Comparison of ENCODE assay signal across 1 cellular context in genomic region chr2:26033769-26034596, GRCh38.
A peak's percentile ranks its signal among the peaks of the same experiment; 100 is the strongest.
TF ChIP-seq lines count a peak whose summit lies in the region.

Gene RAB10 (plus strand): TSS chr2:26034084. CDS start chr2:26034609, 525 bp downstream.

TF ChIP-seq in K562, 482 proteins besides CTCF, POLR2A, EP300 and RAD21 (continued from another document and continues in another):
- TF ChIP-seq E2F6 (IDR thresholded peaks at IDR 0.05; ENCODE audit: borderline replicate concordance in 1 of 2, extremely low read depth in 1 of 2, insufficient read depth in 1 of 2, insufficient read length in 1 of 2, low read depth in 1 of 2, low read length in 1 of 2, poor library complexity in 1 of 2, severe bottlenecking in 1 of 2) (peak; percentile 25 to 72), ZNF253 (CRISPR knock-in tag; conservative IDR thresholded peaks at IDR 0.05) (0 out of 2 replicates have a peak, but pooled peaks have one; percentile 35), ZNF121 (CRISPR knock-in tag; conservative IDR thresholded peaks at IDR 0.05) (no peak), POLR2B (IDR thresholded peaks at IDR 0.05; ENCODE audit: low read depth, partially characterized antibody) (peak; percentile 94), CREB1 (IDR thresholded peaks at IDR 0.05) (0 out of 2 replicates have a peak, but pooled peaks have one; percentile 2), CREB1 (CRISPR knock-in tag; IDR thresholded peaks at IDR 0.05) (0 out of 2 replicates have a peak, but pooled peaks have one; percentile 50), CXXC5 (CRISPR knock-in tag; IDR thresholded peaks at IDR 0.05) (peak; percentile 95), MYNN (IDR thresholded peaks at IDR 0.05) (0 out of 2 replicates have a peak, but pooled peaks have one; percentile 7), MYNN (CRISPR knock-in tag; IDR thresholded peaks at IDR 0.05) (no peak), ESRRA (IDR thresholded peaks at IDR 0.05; ENCODE audit: borderline replicate concordance, low read depth) (no peak; the same call in none of the 2 replicates), HDAC2 (IDR thresholded peaks at IDR 0.05) (peak; percentile 28; the same call in 1 of the 2 replicates), FOXM1 (IDR thresholded peaks at IDR 0.05; ENCODE audit: low read depth) (no peak), FOXM1 (CRISPR knock-in tag; IDR thresholded peaks at IDR 0.05; ENCODE audit: low read depth) (peak; percentile 89; the same call in 1 of the 2 replicates), CTBP1 (IDR thresholded peaks at IDR 0.05; ENCODE audit: borderline replicate concordance) (peak; percentile 93), LARP7 (IDR thresholded peaks at IDR 0.05) (0 out of 2 replicates have a peak, but pooled peaks have one; percentile 25), ZBTB34 (CRISPR knock-in tag; IDR thresholded peaks at IDR 0.05) (no peak), SIRT6 (IDR thresholded peaks at IDR 0.05; ENCODE audit: low read depth, low read length) (no peak), NRF1 (conservative IDR thresholded peaks at IDR 0.05 in 1 of 2, IDR thresholded peaks at IDR 0.05 in 1 of 2) (peak; percentile 98 to 99), POLR2G (IDR thresholded peaks at IDR 0.05; ENCODE audit: low read depth, low read length) (peak; percentile 98), NKRF (IDR thresholded peaks at IDR 0.05; ENCODE audit: borderline replicate concordance) (peak; percentile 53; the same call in 1 of the 2 replicates), MYC (IDR thresholded peaks at IDR 0.05; ENCODE audit: low read depth, low read length) (peak; percentile 82; the same call in 1 of the 2 replicates), MYC (CRISPR knock-in tag; IDR thresholded peaks at IDR 0.05; ENCODE audit: borderline replicate concordance, low read depth) (peak; percentile 86; the same call in 1 of the 2 replicates), ZNF217 (CRISPR knock-in tag; IDR thresholded peaks at IDR 0.05) (no peak), ZNF507 (tag; conservative IDR thresholded peaks at IDR 0.05) (no peak), RBFOX2 (IDR thresholded peaks at IDR 0.05; ENCODE audit: low read depth, low read length) (peak; percentile 98), ZBTB11 (CRISPR knock-in tag; IDR thresholded peaks at IDR 0.05) (0 out of 6 replicates have a peak, but pooled peaks of 1 of the 3 experiments have one; percentile 34), EGR1 (conservative IDR thresholded peaks at IDR 0.05) (peak; percentile 89), ZBTB17 (CRISPR knock-in tag; IDR thresholded peaks at IDR 0.05) (peak; percentile 67; the same call in 1 of the 2 replicates), ZNF347 (CRISPR knock-in tag; IDR thresholded peaks at IDR 0.05; ENCODE audit: low read depth) (no peak), JUND (IDR thresholded peaks at IDR 0.05; ENCODE audit: borderline replicate concordance, low read depth, low read length) (peak; percentile 34; the same call in 1 of the 2 replicates), JUND (tag; IDR thresholded peaks at IDR 0.05; ENCODE audit: borderline replicate concordance, low read depth, low read length) (no peak; the same call in 2 of the 3 replicates), NUFIP1 (IDR thresholded peaks at IDR 0.05; ENCODE audit: partially characterized antibody) (no peak), TOE1 (IDR thresholded peaks at IDR 0.05; ENCODE audit: borderline replicate concordance) (peak; percentile 87), TOE1 (CRISPR knock-in tag; IDR thresholded peaks at IDR 0.05; ENCODE audit: borderline replicate concordance, low read depth) (no peak), ZNF124 (CRISPR knock-in tag; IDR thresholded peaks at IDR 0.05) (no peak), ZBTB9 (CRISPR knock-in tag; IDR thresholded peaks at IDR 0.05) (peak; percentile 94), HNRNPL (IDR thresholded peaks at IDR 0.05; ENCODE audit: low read depth, low read length) (no peak), ZNF311 (CRISPR knock-in tag; IDR thresholded peaks at IDR 0.05) (peak; percentile 37; the same call in 1 of the 2 replicates), POLR2AphosphoS2 (IDR thresholded peaks at IDR 0.05; ENCODE audit: low read length) (peak; percentile 75; the same call in 1 of the 2 replicates), ERF (CRISPR knock-in tag; IDR thresholded peaks at IDR 0.05) (peak; percentile 85; the same call in 1 of the 2 replicates), SIN3A (IDR thresholded peaks at IDR 0.05; ENCODE audit: borderline replicate concordance in 2 of 2, control insufficient read depth in 1 of 2, low read depth in 2 of 2, low read length in 2 of 2) (peak in 1 of 2 experiments; percentile 74; a peak in 3 of 4 replicates)
- TF ChIP-seq, protein P1, sequence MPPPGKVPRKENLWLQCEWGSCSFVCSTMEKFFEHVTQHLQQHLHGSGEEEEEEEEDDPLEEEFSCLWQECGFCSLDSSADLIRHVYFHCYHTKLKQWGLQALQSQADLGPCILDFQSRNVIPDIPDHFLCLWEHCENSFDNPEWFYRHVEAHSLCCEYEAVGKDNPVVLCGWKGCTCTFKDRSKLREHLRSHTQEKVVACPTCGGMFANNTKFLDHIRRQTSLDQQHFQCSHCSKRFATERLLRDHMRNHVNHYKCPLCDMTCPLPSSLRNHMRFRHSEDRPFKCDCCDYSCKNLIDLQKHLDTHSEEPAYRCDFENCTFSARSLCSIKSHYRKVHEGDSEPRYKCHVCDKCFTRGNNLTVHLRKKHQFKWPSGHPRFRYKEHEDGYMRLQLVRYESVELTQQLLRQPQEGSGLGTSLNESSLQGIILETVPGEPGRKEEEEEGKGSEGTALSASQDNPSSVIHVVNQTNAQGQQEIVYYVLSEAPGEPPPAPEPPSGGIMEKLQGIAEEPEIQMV (tag; conservative IDR thresholded peaks at IDR 0.05; ENCODE audit: low read depth): no peak
- TF ChIP-seq, protein P2, sequence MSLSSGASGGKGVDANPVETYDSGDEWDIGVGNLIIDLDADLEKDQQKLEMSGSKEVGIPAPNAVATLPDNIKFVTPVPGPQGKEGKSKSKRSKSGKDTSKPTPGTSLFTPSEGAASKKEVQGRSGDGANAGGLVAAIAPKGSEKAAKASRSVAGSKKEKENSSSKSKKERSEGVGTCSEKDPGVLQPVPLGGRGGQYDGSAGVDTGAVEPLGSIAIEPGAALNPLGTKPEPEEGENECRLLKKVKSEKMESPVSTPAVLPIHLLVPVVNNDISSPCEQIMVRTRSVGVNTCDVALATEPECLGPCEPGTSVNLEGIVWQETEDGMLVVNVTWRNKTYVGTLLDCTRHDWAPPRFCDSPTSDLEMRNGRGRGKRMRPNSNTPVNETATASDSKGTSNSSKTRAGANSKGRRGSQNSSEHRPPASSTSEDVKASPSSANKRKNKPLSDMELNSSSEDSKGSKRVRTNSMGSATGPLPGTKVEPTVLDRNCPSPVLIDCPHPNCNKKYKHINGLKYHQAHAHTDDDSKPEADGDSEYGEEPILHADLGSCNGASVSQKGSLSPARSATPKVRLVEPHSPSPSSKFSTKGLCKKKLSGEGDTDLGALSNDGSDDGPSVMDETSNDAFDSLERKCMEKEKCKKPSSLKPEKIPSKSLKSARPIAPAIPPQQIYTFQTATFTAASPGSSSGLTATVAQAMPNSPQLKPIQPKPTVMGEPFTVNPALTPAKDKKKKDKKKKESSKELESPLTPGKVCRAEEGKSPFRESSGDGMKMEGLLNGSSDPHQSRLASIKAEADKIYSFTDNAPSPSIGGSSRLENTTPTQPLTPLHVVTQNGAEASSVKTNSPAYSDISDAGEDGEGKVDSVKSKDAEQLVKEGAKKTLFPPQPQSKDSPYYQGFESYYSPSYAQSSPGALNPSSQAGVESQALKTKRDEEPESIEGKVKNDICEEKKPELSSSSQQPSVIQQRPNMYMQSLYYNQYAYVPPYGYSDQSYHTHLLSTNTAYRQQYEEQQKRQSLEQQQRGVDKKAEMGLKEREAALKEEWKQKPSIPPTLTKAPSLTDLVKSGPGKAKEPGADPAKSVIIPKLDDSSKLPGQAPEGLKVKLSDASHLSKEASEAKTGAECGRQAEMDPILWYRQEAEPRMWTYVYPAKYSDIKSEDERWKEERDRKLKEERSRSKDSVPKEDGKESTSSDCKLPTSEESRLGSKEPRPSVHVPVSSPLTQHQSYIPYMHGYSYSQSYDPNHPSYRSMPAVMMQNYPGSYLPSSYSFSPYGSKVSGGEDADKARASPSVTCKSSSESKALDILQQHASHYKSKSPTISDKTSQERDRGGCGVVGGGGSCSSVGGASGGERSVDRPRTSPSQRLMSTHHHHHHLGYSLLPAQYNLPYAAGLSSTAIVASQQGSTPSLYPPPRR (CRISPR knock-in tag; IDR thresholded peaks at IDR 0.05; ENCODE audit: borderline replicate concordance): no peak; the same call in 1 of the 2 replicates
- TF ChIP-seq, protein P3, sequence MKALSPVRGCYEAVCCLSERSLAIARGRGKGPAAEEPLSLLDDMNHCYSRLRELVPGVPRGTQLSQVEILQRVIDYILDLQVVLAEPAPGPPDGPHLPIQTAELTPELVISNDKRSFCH (CRISPR knock-in tag; IDR thresholded peaks at IDR 0.05): no peak
- TF ChIP-seq, protein P3 (tag; IDR thresholded peaks at IDR 0.05): peak; percentile 64; the same call in 1 of the 2 replicates
- TF ChIP-seq, protein P4, sequence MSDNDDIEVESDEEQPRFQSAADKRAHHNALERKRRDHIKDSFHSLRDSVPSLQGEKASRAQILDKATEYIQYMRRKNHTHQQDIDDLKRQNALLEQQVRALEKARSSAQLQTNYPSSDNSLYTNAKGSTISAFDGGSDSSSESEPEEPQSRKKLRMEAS (CRISPR knock-in tag; IDR thresholded peaks at IDR 0.05): peak; percentile 88
- TF ChIP-seq, protein P5, sequence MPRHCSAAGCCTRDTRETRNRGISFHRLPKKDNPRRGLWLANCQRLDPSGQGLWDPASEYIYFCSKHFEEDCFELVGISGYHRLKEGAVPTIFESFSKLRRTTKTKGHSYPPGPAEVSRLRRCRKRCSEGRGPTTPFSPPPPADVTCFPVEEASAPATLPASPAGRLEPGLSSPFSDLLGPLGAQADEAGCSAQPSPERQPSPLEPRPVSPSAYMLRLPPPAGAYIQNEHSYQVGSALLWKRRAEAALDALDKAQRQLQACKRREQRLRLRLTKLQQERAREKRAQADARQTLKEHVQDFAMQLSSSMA (CRISPR knock-in tag; IDR thresholded peaks at IDR 0.05): peak; percentile 41; the same call in 1 of the 2 replicates
